8 cellular contexts compared by ENCODE assay signal in genomic region chr16:81723098-81723723, GRCh38. TPM values are rescaled to one million over a fixed set of nuclear protein-coding genes. Genes with fewer than 3 reads are reported as not detected.
DNase-seq lines count a peak whose midpoint lies in the region; ATAC-seq lines count a peak whose summit lies in the region.

No MANE protein-coding gene starts in this region.

- no peak overlapping the region for H3K4ac ChIP-seq in mesendoderm (ENCODE audit: low read depth, low read length)

- no peak overlapping the region for H2BK120ac ChIP-seq in mesendoderm (ENCODE audit: low read depth, low read length)

- H3K27ac Mint-ChIP-seq in T-helper 2 cell treated with Interferon-gamma antibody and Interleukin-4, amounts not matched to agents 5 μg/mL and 100 μg/mL, for 36 hours, result no peak overlapping the region

- peak; percentile 85 for ATAC-seq in GM18858 (IDR thresholded peaks at IDR 0.05; ENCODE audit: unreplicated experiment)
- ATAC-seq in HG03159 (IDR thresholded peaks at IDR 0.05; ENCODE audit: unreplicated experiment), result peak; percentile 71
- no peak for ATAC-seq in HG03139 (IDR thresholded peaks at IDR 0.05; ENCODE audit: unreplicated experiment)

- no CpG with 5 or more reads among the region's 8 CpGs for WGBS in mesendoderm (ENCODE audit: extremely low coverage, insufficient coverage, low lambda C conversion rate)

- H3K79me2 ChIP-seq in mesendoderm (ENCODE audit: control insufficient read depth, insufficient read depth, low read length), result no peaks in the 10 kb centered on the region

- no peak overlapping the region for H2AK5ac ChIP-seq in mesendoderm (ENCODE audit: low read length)

- H2BK15ac ChIP-seq in mesendoderm (replicated peaks; ENCODE audit: low read depth), result no peak overlapping the region

- H3K4me2 ChIP-seq in mesendoderm (ENCODE audit: low read length), result no peak overlapping the region

- H3K9me3 Mint-ChIP-seq in T-helper 2 cell treated with Interferon-gamma antibody and Interleukin-4, amounts not matched to agents 5 μg/mL and 100 μg/mL, for 36 hours, result peaks cover 3% of the 10 kb centered on the region

- H3K27me3 ChIP-seq in mesendoderm (ENCODE audit: insufficient read depth, low read length, poor library complexity), result no peaks in the 10 kb centered on the region

- H3K36me3 ChIP-seq in mesendoderm (ENCODE audit: control insufficient read depth, insufficient read depth, low read length), result no peaks in the 10 kb centered on the region

- H3K4me3 ChIP-seq in mesendoderm (ENCODE audit: low read length), result no peak overlapping the region

- no peak overlapping the region for H4K8ac ChIP-seq in mesendoderm (ENCODE audit: low read depth, low read length)

- peaks cover 2% of the 10 kb centered on the region for H3K36me3 Mint-ChIP-seq in T-helper 2 cell treated with Interferon-gamma antibody and Interleukin-4, amounts not matched to agents 5 μg/mL and 100 μg/mL, for 36 hours (ENCODE audit: low read depth)

- no peaks in the 10 kb centered on the region for H3K4me1 ChIP-seq in mesendoderm (ENCODE audit: control insufficient read depth, low read depth, low read length)

- no peak overlapping the region for H2BK5ac ChIP-seq in mesendoderm (ENCODE audit: low read length)

- DNase-seq in CD1c-positive myeloid dendritic cell (ENCODE audit: extremely low spot score) (peak; percentile 84), NCI-H2107 treated with DMSO at 0.1 percent for 48 hours (lab: John Stamatoyannopoulos, UW; ENCODE audit: unreplicated experiment) (peak; percentile 92), mesendoderm (peak; percentile 87)
- peak; percentile 35 for DNase-seq in T-helper 2 cell treated with Interferon-gamma antibody and Interleukin-4, amounts not matched to agents 5 μg/mL and 100 μg/mL, for 36 hours (ENCODE audit: low spot score)
- DNase-seq in effector CD4-positive, alpha-beta T cell, result peak; percentile 55

- H3K4me1 Mint-ChIP-seq in T-helper 2 cell treated with Interferon-gamma antibody and Interleukin-4, amounts not matched to agents 5 μg/mL and 100 μg/mL, for 36 hours (ENCODE audit: low read depth), result peaks cover 7% of the 10 kb centered on the region

- H3K79me1 ChIP-seq in mesendoderm (ENCODE audit: low read length), result no peaks in the 10 kb centered on the region

- H3K23ac ChIP-seq in mesendoderm (ENCODE audit: low read length), result no peak overlapping the region

- H3K56ac ChIP-seq in mesendoderm (ENCODE audit: low read length), result no peak overlapping the region

- no peak overlapping the region for H3K4me3 Mint-ChIP-seq in T-helper 2 cell treated with Interferon-gamma antibody and Interleukin-4, amounts not matched to agents 5 μg/mL and 100 μg/mL, for 36 hours

- H3K9ac ChIP-seq in mesendoderm (ENCODE audit: low read length), result no peak overlapping the region

- no peak overlapping the region for H3K27ac ChIP-seq in mesendoderm (ENCODE audit: low read depth, low read length)

- H3K18ac ChIP-seq in mesendoderm (ENCODE audit: low read length), result no peak overlapping the region

- no peak overlapping the region for H4K5ac ChIP-seq in mesendoderm (ENCODE audit: low read length)

- H3K27me3 Mint-ChIP-seq in T-helper 2 cell treated with Interferon-gamma antibody and Interleukin-4, amounts not matched to agents 5 μg/mL and 100 μg/mL, for 36 hours (ENCODE audit: low read depth), result peaks cover 9% of the 10 kb centered on the region

RNA-seq across cellular contexts. Expression of gene PLCG2, which starts 55.9 kb away (rescaled TPM):
- 1.6 TPM for polyA plus RNA-seq in mesendoderm (2013, experiment 1 of 2)
- 1.3 TPM for polyA plus RNA-seq in mesendoderm (2013, experiment 2 of 2)

Comparison
In these comparisons a context has a peak if more than half of its experiments do, and no peak if none do; other contexts are left out.
1. DNase-seq: peak in every context shown above with its lines; median percentile 92 in NCI-H2107 treated with DMSO at 0.1 percent for 48 hours; 87 in mesendoderm; 84 in CD1c-positive myeloid dendritic cell; 55 in effector CD4-positive, alpha-beta T cell; 35 in T-helper 2 cell treated with Interferon-gamma antibody and Interleukin-4, amounts not matched to agents 5 μg/mL and 100 μg/mL, for 36 hours.